ENCODE assay signal across 8 cellular contexts in genomic region chr2:135985826-135986393, GRCh38. TPM values are rescaled to one million over a fixed set of nuclear protein-coding genes. Genes with fewer than 3 reads are reported as not detected.
DNase-seq lines count a peak whose midpoint lies in the region; ATAC-seq and TF ChIP-seq lines count a peak whose summit lies in the region.

No MANE protein-coding gene starts in this region.

- TF ChIP-seq CTCF in GM10266 (IDR thresholded peaks at IDR 0.05; ENCODE audit: control insufficient read depth, insufficient read depth, low read depth, missing control alignments) (no peak), HFFc6 (IDR thresholded peaks at IDR 0.05) (no peak), heart right ventricle (IDR thresholded peaks at IDR 0.05) (no peak), spleen (IDR thresholded peaks at IDR 0.05 in 8 of 11, conservative IDR thresholded peaks at IDR 0.05 in 3 of 11) (no peak)

- H3K4me3 ChIP-seq in heart right ventricle (peak overlapping the region; percentile 75 to 98 (median 90)), spleen (peak overlapping the region; percentile 79 to 98 (median 86))

- peaks cover 11% of the 10 kb centered on the region; the same call in 1 of the 2 replicates for H3K36me3 Mint-ChIP-seq in HFFc6 (ENCODE audit: low read depth)
- H3K36me3 Mint-ChIP-seq in activated T-helper 1 cell treated with anti-CD3 and anti-CD28 coated beads, Interleukin-12 subunit alpha, Interleukin-12 subunit beta, Interleukin-2, Interleukin-4 antibody, amounts not matched to agents 30 ng/mL and 10 ng/mL and 1 ng/mL, durations not matched to agents 14 hours and 24 hours and 36 hours (ENCODE audit: low read depth): peaks cover 41% of the 10 kb centered on the region

- H3K9me3 Mint-ChIP-seq in HFFc6: no peaks in the 10 kb centered on the region
- peaks cover 5% of the 10 kb centered on the region for H3K9me3 Mint-ChIP-seq in activated T-helper 1 cell treated with anti-CD3 and anti-CD28 coated beads, Interleukin-12 subunit alpha, Interleukin-12 subunit beta, Interleukin-2, Interleukin-4 antibody, amounts not matched to agents 30 ng/mL and 10 ng/mL and 1 ng/mL, durations not matched to agents 14 hours and 24 hours and 36 hours

- H3K4me1 ChIP-seq in heart right ventricle: peaks cover 0 to 48% (median 30%) of the 10 kb centered on the region in 9 donors
- H3K4me1 ChIP-seq in spleen: peaks cover 16 to 51% (median 28%) of the 10 kb centered on the region in 6 donors

- no peak for TF ChIP-seq POLR2A in spleen (IDR thresholded peaks at IDR 0.05)

- peak; percentile 57 for DNase-seq in GM10266 (ENCODE audit: extremely low spot score)
- no peak for DNase-seq in HFFc6
- peak; percentile 79 for DNase-seq in NCI-H774 (lab: John Stamatoyannopoulos, UW)
- peak; percentile 65 for DNase-seq in activated T-helper 1 cell treated with anti-CD3 and anti-CD28 coated beads, Interleukin-12 subunit alpha, Interleukin-12 subunit beta, Interleukin-2, Interleukin-4 antibody, amounts not matched to agents 30 ng/mL and 10 ng/mL and 1 ng/mL, durations not matched to agents 14 hours and 24 hours and 36 hours (ENCODE audit: low spot score)
- no peak for DNase-seq in heart right ventricle
- DNase-seq in spleen: no peak
- DNase-seq in head of caudate nucleus: no peak
- DNase-seq in H4 (ENCODE audit: low spot score): no peak

- H3K4me3 Mint-ChIP-seq in HFFc6: peak overlapping the region; percentile 98
- H3K4me3 Mint-ChIP-seq in activated T-helper 1 cell treated with anti-CD3 and anti-CD28 coated beads, Interleukin-12 subunit alpha, Interleukin-12 subunit beta, Interleukin-2, Interleukin-4 antibody, amounts not matched to agents 30 ng/mL and 10 ng/mL and 1 ng/mL, durations not matched to agents 14 hours and 24 hours and 36 hours: peak overlapping the region; percentile 91

- H3K36me3 ChIP-seq in heart right ventricle: peaks cover 0 to 23% (median 4%) of the 10 kb centered on the region in 9 donors
- peaks cover 0 to 21% (median 8%) of the 10 kb centered on the region in 6 donors for H3K36me3 ChIP-seq in spleen

- ATAC-seq in heart right ventricle: peak in 7 of 8 donors; percentile 23 to 61 (median 44)

- no peaks in the 10 kb centered on the region for H3K9me3 ChIP-seq in heart right ventricle
- H3K9me3 ChIP-seq in spleen: no peaks in the 10 kb centered on the region

- no peaks in the 10 kb centered on the region for H3K27me3 Mint-ChIP-seq in HFFc6 (ENCODE audit: insufficient read depth)
- no peaks in the 10 kb centered on the region for H3K27me3 Mint-ChIP-seq in activated T-helper 1 cell treated with anti-CD3 and anti-CD28 coated beads, Interleukin-12 subunit alpha, Interleukin-12 subunit beta, Interleukin-2, Interleukin-4 antibody, amounts not matched to agents 30 ng/mL and 10 ng/mL and 1 ng/mL, durations not matched to agents 14 hours and 24 hours and 36 hours (ENCODE audit: insufficient read depth)

- peak overlapping the region; percentile 88 to 100 (median 98) for H3K27ac ChIP-seq in heart right ventricle
- H3K27ac ChIP-seq in spleen: peak overlapping the region; percentile 97 to 100 (median 98)

- no peaks in the 10 kb centered on the region for H3K27me3 ChIP-seq in heart right ventricle
- H3K27me3 ChIP-seq in spleen (replicated peaks in 1 of 7): no peaks in the 10 kb centered on the region

- peaks cover 13% of the 10 kb centered on the region for H3K4me1 Mint-ChIP-seq in HFFc6 (ENCODE audit: low read depth)
- H3K4me1 Mint-ChIP-seq in activated T-helper 1 cell treated with anti-CD3 and anti-CD28 coated beads, Interleukin-12 subunit alpha, Interleukin-12 subunit beta, Interleukin-2, Interleukin-4 antibody, amounts not matched to agents 30 ng/mL and 10 ng/mL and 1 ng/mL, durations not matched to agents 14 hours and 24 hours and 36 hours (ENCODE audit: low read depth): peaks cover 58% of the 10 kb centered on the region

- intact Hi-C loops in activated T-helper 1 cell treated with anti-CD3 and anti-CD28 coated beads, Interleukin-12 subunit alpha, Interleukin-12 subunit beta, Interleukin-2, Interleukin-4 antibody, amounts not matched to agents 30 ng/mL and 10 ng/mL and 1 ng/mL, durations not matched to agents 14 hours and 24 hours and 36 hours (cut with micrococcal nuclease): loop anchor here (1.0 to 5.0 kb wide), 15 partner anchors 19 to 456 kb away; partner anchors contain the start of genes CXCR4, MCM6 and UBXN4
- intact Hi-C loops in heart right ventricle (cut with DNase I) (loop anchor here in 4 of 10 donors (5.0 to 10.0 kb wide), 2 partner anchors 41 to 129 kb away; partner anchors contain the start of gene CXCR4 (in 2 of the 4)), spleen (cut with DNase I; ENCODE audit: low total_unique reads) (no loop called here), head of caudate nucleus (cut with DNase I) (no loop called here)

- 23 to 27% methylated on average over 19 of the region's 19 CpGs for WGBS in heart right ventricle, 2 donors
- WGBS in spleen, 5 donors: 22 to 44% (median 33%) methylated on average over 19 of the region's 19 CpGs

- H3K27ac Mint-ChIP-seq in HFFc6: peak overlapping the region; percentile 96
- H3K27ac Mint-ChIP-seq in activated T-helper 1 cell treated with anti-CD3 and anti-CD28 coated beads, Interleukin-12 subunit alpha, Interleukin-12 subunit beta, Interleukin-2, Interleukin-4 antibody, amounts not matched to agents 30 ng/mL and 10 ng/mL and 1 ng/mL, durations not matched to agents 14 hours and 24 hours and 36 hours: peak overlapping the region; percentile 97

RNA-seq across cellular contexts. Expression of gene DARS1, which starts 0.5 kb away (rescaled TPM):
- 10 to 100 TPM; 65.6 to 74.3 (median 71.3) TPM for total RNA-seq in HFFc6 (2021; fragmentation: NEBNext Ultra II Directional; extraction: Animal tissue kit (Norgen Biotek cat#: 25700))
- 132 and 140 TPM in 2 replicates for total RNA-seq in activated T-helper 1 cell treated with anti-CD3 and anti-CD28 coated beads, Interleukin-12 subunit alpha, Interleukin-12 subunit beta, Interleukin-2, Interleukin-4 antibody, amounts not matched to agents 30 ng/mL and 10 ng/mL and 1 ng/mL, durations not matched to agents 14 hours and 24 hours and 36 hours
- 10 to 100 TPM; 53.7 to 74.3 (median 65.7) TPM for total RNA-seq in heart right ventricle
- 100 to 1,000 TPM in 1 of 2 donors, 10 to 100 TPM in 1; 47.8 to 136 TPM for polyA plus RNA-seq in heart right ventricle
- total RNA-seq in spleen: 10 to 100 TPM; 56.2 to 72.8 (median 64.3) TPM
- 10 to 100 TPM; 65.1 to 88.6 (median 72.1) TPM for polyA plus RNA-seq in spleen
- total RNA-seq in H4 (2014; rRNA removed; shearing (Covaris generic)): 94.4 and 100 TPM in 2 replicates

Comparison
In these comparisons a context has a peak if more than half of its experiments do, and no peak if none do; other contexts are left out.
1. DNase-seq: peak in GM10266 (single experiment), NCI-H774 (single experiment) and activated T-helper 1 cell treated with anti-CD3 and anti-CD28 coated beads, Interleukin-12 subunit alpha, Interleukin-12 subunit beta, Interleukin-2, Interleukin-4 antibody, amounts not matched to agents 30 ng/mL and 10 ng/mL and 1 ng/mL, durations not matched to agents 14 hours and 24 hours and 36 hours (single experiment); none in HFFc6 (single experiment), heart right ventricle (0 of 2), spleen (single experiment), head of caudate nucleus (0 of 42) and H4 (single experiment).